ENCODE assay signal across 14 cellular contexts in the genomic region with DNA sequence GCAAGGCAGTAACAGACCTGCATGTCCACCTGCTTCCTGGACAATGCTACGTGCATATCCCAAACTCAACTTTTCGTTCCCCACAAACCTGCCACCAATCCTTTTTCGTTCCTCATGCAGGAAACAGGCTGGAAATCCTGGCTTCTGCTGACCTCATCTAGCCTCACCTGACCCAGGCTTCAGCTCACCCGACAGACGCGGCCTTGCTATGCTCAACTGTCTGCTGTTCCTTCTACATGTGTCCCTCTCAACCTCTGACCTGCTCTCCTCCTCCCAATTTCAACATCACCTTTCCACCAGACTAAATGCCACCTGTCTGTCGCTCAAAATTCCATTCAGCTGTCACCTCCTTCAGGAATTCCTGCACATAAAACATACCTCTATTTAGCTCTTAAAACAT. TPM values are rescaled to one million over a fixed set of nuclear protein-coding genes. Genes with fewer than 3 reads are reported as not detected.
DNase-seq lines count a peak whose midpoint lies in the region; ATAC-seq and TF ChIP-seq lines count a peak whose summit lies in the region.
"Had no signal": no experiment of that assay in that cellular context is flagged by ENCODE, and none has a peak within 500 bp of the region (broad histone marks: within the 10 kb centered on the region; RNA-seq: fewer than 3 reads in every experiment).

No MANE protein-coding gene starts in this region.

- no peak for TF ChIP-seq CTCF in transverse colon (IDR thresholded peaks at IDR 0.05)

- H3K36me3 ChIP-seq in transverse colon, result peaks cover 0 to 36% (median 12%) of the 10 kb centered on the region in 4 donors
- peaks cover 44% of the 10 kb centered on the region for H3K36me3 ChIP-seq in effector memory CD4-positive, alpha-beta T cell (ENCODE audit: control insufficient read depth, insufficient read depth, low read length)

- H3K4me3 ChIP-seq in transverse colon, result no peak overlapping the region
- H3K4me3 ChIP-seq in effector memory CD4-positive, alpha-beta T cell (ENCODE audit: insufficient read depth, low read depth, low read length, poor library complexity, severe bottlenecking), result no peak overlapping the region
- H3K4me3 ChIP-seq: testis had no signal

- H3K9me3 Mint-ChIP-seq in stimulated activated naive CD8-positive, alpha-beta T cell treated with anti-CD3 and anti-CD28 coated beads, Interleukin-15, Interleukin-2, amounts not matched to agents 100 ng/mL and 50 ng/mL, for 24 hours, result no peaks in the 10 kb centered on the region
- H3K9me3 Mint-ChIP-seq in activated CD4-positive, alpha-beta memory T cell treated with anti-CD3 and anti-CD28 coated beads for 36 hours, result no peaks in the 10 kb centered on the region

- H3K4me1 ChIP-seq in transverse colon, result peaks cover 0 to 14% (median 0%) of the 10 kb centered on the region in 4 donors
- peaks cover 24% of the 10 kb centered on the region for H3K4me1 ChIP-seq in effector memory CD4-positive, alpha-beta T cell (ENCODE audit: control insufficient read depth, insufficient read depth, low read length, poor library complexity, severe bottlenecking)
- H3K4me1 ChIP-seq: BE2C, parathyroid adenoma had no signal

- CTCF ChIA-PET in activated CD4-positive, alpha-beta memory T cell treated with anti-CD3 and anti-CD28 coated beads for 36 hours (lab: Charles Lee), result interaction anchor here (1.0 to 1.6 kb wide), 3 partner anchors 21 to 51 kb away, joined by 3 to 12 read pairs (median 4); no protein-coding TSS in a partner anchor

- H3K4me1 Mint-ChIP-seq in stimulated activated naive CD8-positive, alpha-beta T cell treated with anti-CD3 and anti-CD28 coated beads, Interleukin-15, Interleukin-2, amounts not matched to agents 100 ng/mL and 50 ng/mL, for 24 hours (ENCODE audit: low read depth), result peaks cover 85% of the 10 kb centered on the region
- H3K4me1 Mint-ChIP-seq in activated CD4-positive, alpha-beta memory T cell treated with anti-CD3 and anti-CD28 coated beads for 36 hours (ENCODE audit: low read depth), result peaks cover 76% of the 10 kb centered on the region

- H3K27me3 Mint-ChIP-seq in stimulated activated naive CD8-positive, alpha-beta T cell treated with anti-CD3 and anti-CD28 coated beads, Interleukin-15, Interleukin-2, amounts not matched to agents 100 ng/mL and 50 ng/mL, for 24 hours, result no peaks in the 10 kb centered on the region
- no peaks in the 10 kb centered on the region for H3K27me3 Mint-ChIP-seq in activated CD4-positive, alpha-beta memory T cell treated with anti-CD3 and anti-CD28 coated beads for 36 hours

- H3K27ac Mint-ChIP-seq in stimulated activated naive CD8-positive, alpha-beta T cell treated with anti-CD3 and anti-CD28 coated beads, Interleukin-15, Interleukin-2, amounts not matched to agents 100 ng/mL and 50 ng/mL, for 24 hours, result peak overlapping the region; percentile 89
- H3K27ac Mint-ChIP-seq in activated CD4-positive, alpha-beta memory T cell treated with anti-CD3 and anti-CD28 coated beads for 36 hours, result peak overlapping the region; percentile 82

- no peaks in the 10 kb centered on the region for H3K9me3 ChIP-seq in transverse colon
- H3K9me3 ChIP-seq in effector memory CD4-positive, alpha-beta T cell (ENCODE audit: control insufficient read depth, low read length), result no peaks in the 10 kb centered on the region
- H3K9me3 ChIP-seq: BE2C, testis had no signal

- H3K36me3 Mint-ChIP-seq in stimulated activated naive CD8-positive, alpha-beta T cell treated with anti-CD3 and anti-CD28 coated beads, Interleukin-15, Interleukin-2, amounts not matched to agents 100 ng/mL and 50 ng/mL, for 24 hours (ENCODE audit: low read depth), result peaks cover 74% of the 10 kb centered on the region
- peaks cover 45% of the 10 kb centered on the region for H3K36me3 Mint-ChIP-seq in activated CD4-positive, alpha-beta memory T cell treated with anti-CD3 and anti-CD28 coated beads for 36 hours

- no peak overlapping the region for H3K27ac ChIP-seq in transverse colon
- H3K27ac ChIP-seq in effector memory CD4-positive, alpha-beta T cell (ENCODE audit: insufficient read depth, low read length, poor library complexity, severe bottlenecking), result no peak overlapping the region
- H3K27ac ChIP-seq: parathyroid adenoma, testis had no signal

- no peak for DNase-seq in stimulated activated naive CD8-positive, alpha-beta T cell treated with anti-CD3 and anti-CD28 coated beads, Interleukin-15, Interleukin-2, amounts not matched to agents 100 U/mL and 50 U/mL, for 24 hours
- DNase-seq in activated CD4-positive, alpha-beta memory T cell treated with anti-CD3 and anti-CD28 coated beads for 36 hours, result no peak
- DNase-seq in islet precursor cell (peak; percentile 81), NOMO-1 (lab: John Stamatoyannopoulos, UW; ENCODE audit: unreplicated experiment in 2 of 2) (no peak), transverse colon (no peak), NCI-H1105 (lab: John Stamatoyannopoulos, UW) (no peak)
- DNase-seq in effector memory CD4-positive, alpha-beta T cell, result no peak
- DNase-seq: BE2C, cerebellar nuclear complex, NCI-H187, NCI-H524 treated with DMSO at 0.1 percent for 48 hours, testis had no signal

- intact Hi-C loops in activated CD4-positive, alpha-beta memory T cell treated with anti-CD3 and anti-CD28 coated beads for 36 hours (cut with micrococcal nuclease), result loop anchor here (1.0 kb wide), 1 partner anchor 20 kb away; no protein-coding TSS in a partner anchor
- intact Hi-C loops in transverse colon (cut with DNase I; ENCODE audit: low total_unique reads), result no loop called here

- H3K4me3 Mint-ChIP-seq in stimulated activated naive CD8-positive, alpha-beta T cell treated with anti-CD3 and anti-CD28 coated beads, Interleukin-15, Interleukin-2, amounts not matched to agents 100 ng/mL and 50 ng/mL, for 24 hours, result peak overlapping the region; percentile 3
- H3K4me3 Mint-ChIP-seq in activated CD4-positive, alpha-beta memory T cell treated with anti-CD3 and anti-CD28 coated beads for 36 hours, result no peak overlapping the region

- no peak for TF ChIP-seq EP300 in transverse colon (IDR thresholded peaks at IDR 0.05; ENCODE audit: low read depth)

- in situ Hi-C loops in transverse colon (cut with MboI; ENCODE audit: low pct_ligation_motif_present in 1 of 4, low pct_unique_long_range_greater_than_20kb in 1 of 4, low sequenced_read_pairs in 3 of 4), result no loop called here

- ATAC-seq in stimulated activated naive CD8-positive, alpha-beta T cell treated with anti-CD3 and anti-CD28 coated beads, Interleukin-15, Interleukin-2, amounts not matched to agents 100 U/mL and 50 U/mL, for 24 hours, result no peak

- 95 to 96% methylated on average over 4 to 7 of the region's 7 CpGs for WGBS in transverse colon (ENCODE audit: low coverage in 1 of 2), 2 donors

- POLR2A ChIA-PET in activated CD4-positive, alpha-beta memory T cell treated with anti-CD3 and anti-CD28 coated beads for 36 hours (lab: Charles Lee), result interaction anchor here (0.7 to 1.1 kb wide), 2 partner anchors 20 to 27 kb away, joined by 3 read pairs; no protein-coding TSS in a partner anchor

- H3K27me3 ChIP-seq in transverse colon, result no peaks in the 10 kb centered on the region
- H3K27me3 ChIP-seq in effector memory CD4-positive, alpha-beta T cell (replicated peaks; ENCODE audit: control insufficient read depth, insufficient read depth, low read length, poor library complexity, severe bottlenecking), result no peaks in the 10 kb centered on the region
- H3K27me3 ChIP-seq: BE2C, testis had no signal

- TF ChIP-seq POLR2A in transverse colon (IDR thresholded peaks at IDR 0.05), result no peak

RNA-seq across cellular contexts. Expression of a gene that starts 44.5 kb away (rescaled TPM):
- 100 to 1,000 TPM; 201 to 214 TPM for total RNA-seq in activated CD4-positive, alpha-beta memory T cell treated with anti-CD3 and anti-CD28 coated beads for 36 hours
- 100 to 1,000 TPM; 140 to 254 (median 204) TPM for total RNA-seq in transverse colon
